ENCODE assay signal across 1 cellular context in the genomic region with DNA sequence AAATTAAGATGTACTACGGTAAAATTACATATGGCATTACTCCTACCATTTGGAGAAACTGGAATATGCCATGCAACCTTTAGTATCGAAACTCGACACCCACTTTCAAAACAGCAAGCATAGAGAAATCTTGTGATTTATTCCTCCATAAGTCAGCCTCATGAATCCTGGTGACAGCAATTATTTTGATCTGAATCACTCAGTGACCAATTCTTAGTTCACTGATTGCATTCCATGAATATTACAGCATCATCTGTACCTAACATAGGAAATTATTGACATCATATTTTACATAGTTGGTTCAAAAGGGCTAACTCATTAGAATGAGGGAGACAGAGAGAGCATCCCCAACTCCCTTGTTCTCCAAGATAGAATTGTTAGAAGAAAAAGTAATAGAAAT.
TF ChIP-seq lines count a peak whose summit lies in the region.

No MANE protein-coding gene starts in this region.

TF ChIP-seq in IMR-90, 13 proteins besides CTCF, POLR2A, EP300 and RAD21 (continued from another document):
- TF ChIP-seq BHLHE40 (IDR thresholded peaks at IDR 0.05; ENCODE audit: low read depth, low read length) (no peak), FOS (IDR thresholded peaks at IDR 0.05; ENCODE audit: low read depth, low read length) (no peak), MAFK (IDR thresholded peaks at IDR 0.05; ENCODE audit: low read depth, low read length) (no peak), SMC3 (IDR thresholded peaks at IDR 0.05; ENCODE audit: low read depth, low read length) (no peak), RCOR1 (IDR thresholded peaks at IDR 0.05; ENCODE audit: insufficient replicate concordance, low read length) (no peak), CEBPB (IDR thresholded peaks at IDR 0.05; ENCODE audit: low read depth, low read length) (no peak), NFE2L2 (IDR thresholded peaks at IDR 0.05; ENCODE audit: low read depth, low read length) (no peak), MXI1 (IDR thresholded peaks at IDR 0.05; ENCODE audit: borderline replicate concordance, low read depth, low read length) (no peak), CHD1 (IDR thresholded peaks at IDR 0.05; ENCODE audit: low read depth, low read length) (no peak)
TF ChIP-seq in IMR-90: peak in this region for 0.
